Comparison of ENCODE assay signal across 10 cellular contexts in the genomic region with DNA sequence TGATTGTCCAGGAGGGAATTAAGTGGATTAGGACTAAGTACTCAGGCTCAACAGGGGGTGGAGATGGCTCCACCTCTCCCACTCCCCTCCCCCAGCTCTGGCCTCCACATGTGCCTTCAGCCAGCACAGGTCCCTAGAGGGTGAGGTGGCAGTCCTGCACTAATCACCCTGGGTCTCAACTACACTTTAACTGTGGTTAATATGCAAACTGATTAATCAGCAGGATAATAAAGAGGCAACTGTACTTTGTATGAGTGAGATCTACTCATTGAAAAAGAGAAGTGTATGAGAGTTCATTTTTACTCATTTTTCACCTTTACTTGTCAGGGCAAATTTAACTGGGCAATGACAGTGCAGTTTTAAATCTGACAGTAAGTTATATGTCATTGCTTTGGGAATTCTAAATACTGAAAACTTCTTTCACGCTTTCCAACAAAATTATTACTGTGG.
DNase-seq lines count a peak whose midpoint lies in the region; ATAC-seq and TF ChIP-seq lines count a peak whose summit lies in the region.
"Had no signal": no experiment of that assay in that cellular context is flagged by ENCODE, and none has a peak within 500 bp of the region (broad histone marks: within the 10 kb centered on the region; RNA-seq: fewer than 3 reads in every experiment).

No MANE protein-coding gene starts in this region.

- H3K27me3 ChIP-seq in right atrium auricular region = no peaks in the 10 kb centered on the region

- peaks cover 5% of the 10 kb centered on the region for H3K4me1 Mint-ChIP-seq in type B pancreatic cell (ENCODE audit: unreplicated experiment)
- peaks cover 2% of the 10 kb centered on the region for H3K4me1 Mint-ChIP-seq in T-helper 2 cell treated with Interferon-gamma antibody and Interleukin-4, amounts not matched to agents 5 μg/mL and 100 μg/mL, for 36 hours (ENCODE audit: low read depth)
- H3K4me1 Mint-ChIP-seq: neural crest cell had no signal

- TF ChIP-seq CTCF in right atrium auricular region (IDR thresholded peaks at IDR 0.05) (no peak), type B pancreatic cell (conservative IDR thresholded peaks at IDR 0.05) (no peak)

- H3K27ac Mint-ChIP-seq in type B pancreatic cell = peak overlapping the region; percentile 72
- no peak overlapping the region for H3K27ac Mint-ChIP-seq in T-helper 2 cell treated with Interferon-gamma antibody and Interleukin-4, amounts not matched to agents 5 μg/mL and 100 μg/mL, for 36 hours

- H3K4me3 ChIP-seq in right atrium auricular region = no peak overlapping the region

- no peak overlapping the region for H3K27ac ChIP-seq in right atrium auricular region

- no peaks in the 10 kb centered on the region for H3K9me3 ChIP-seq in right atrium auricular region

- DNase-seq in Right ventricle myocardium superior (no peak), right atrium auricular region (ENCODE audit: low spot score) (no peak), type B pancreatic cell (ENCODE audit: extremely low spot score, unreplicated experiment) (no peak), HT-29 (ENCODE audit: low spot score) (no peak), sciatic nerve (ENCODE audit: low spot score) (no peak)
- no peak for DNase-seq in T-helper 2 cell treated with Interferon-gamma antibody and Interleukin-4, amounts not matched to agents 5 μg/mL and 100 μg/mL, for 36 hours (ENCODE audit: low spot score)
- DNase-seq: NCI-H1105 had no signal

- H3K27me3 Mint-ChIP-seq in type B pancreatic cell = no peaks in the 10 kb centered on the region
- H3K27me3 Mint-ChIP-seq in T-helper 2 cell treated with Interferon-gamma antibody and Interleukin-4, amounts not matched to agents 5 μg/mL and 100 μg/mL, for 36 hours (ENCODE audit: low read depth) = no peaks in the 10 kb centered on the region

- peaks cover 31% of the 10 kb centered on the region for H3K36me3 Mint-ChIP-seq in type B pancreatic cell
- H3K36me3 Mint-ChIP-seq in T-helper 2 cell treated with Interferon-gamma antibody and Interleukin-4, amounts not matched to agents 5 μg/mL and 100 μg/mL, for 36 hours (ENCODE audit: low read depth) = no peaks in the 10 kb centered on the region

- H3K4me3 Mint-ChIP-seq in type B pancreatic cell = peak overlapping the region; percentile 36
- H3K4me3 Mint-ChIP-seq in T-helper 2 cell treated with Interferon-gamma antibody and Interleukin-4, amounts not matched to agents 5 μg/mL and 100 μg/mL, for 36 hours = no peak overlapping the region
- H3K4me3 Mint-ChIP-seq: neural crest cell had no signal

- intact Hi-C loops in Right ventricle myocardium superior (cut with DNase I) (no loop called here), sciatic nerve (cut with DNase I) (no loop called here)

- peaks cover 0 to 3% of the 10 kb centered on the region in 2 donors for H3K4me1 ChIP-seq in right atrium auricular region

- ATAC-seq in Right ventricle myocardium superior (ENCODE audit: poor library complexity) (peak; percentile 52), HG03571 (IDR thresholded peaks at IDR 0.05; ENCODE audit: unreplicated experiment) (peak; percentile 60), esophagus mucosa (peak; percentile 63), sciatic nerve (no peak)

- no peaks in the 10 kb centered on the region for H3K36me3 ChIP-seq in right atrium auricular region

- peaks cover 6% of the 10 kb centered on the region for H3K9me3 Mint-ChIP-seq in type B pancreatic cell
- H3K9me3 Mint-ChIP-seq in T-helper 2 cell treated with Interferon-gamma antibody and Interleukin-4, amounts not matched to agents 5 μg/mL and 100 μg/mL, for 36 hours = no peaks in the 10 kb centered on the region
- H3K9me3 Mint-ChIP-seq: neural crest cell had no signal
